24 cellular contexts compared by ENCODE assay signal in genomic region chr20:22080985-22081384, GRCh38.
DNase-seq lines count a peak whose midpoint lies in the region; ATAC-seq and TF ChIP-seq lines count a peak whose summit lies in the region.
"Had no signal": no experiment of that assay in that cellular context is flagged by ENCODE, and none has a peak within 500 bp of the region (broad histone marks: within the 10 kb centered on the region; RNA-seq: fewer than 3 reads in every experiment).

No MANE protein-coding gene starts in this region.

- H3K4me1 ChIP-seq in foreskin keratinocyte (no peaks in the 10 kb centered on the region), heart right ventricle (no peaks in the 10 kb centered on the region)
- H3K4me1 ChIP-seq: BLaER1 had no signal

- WGBS in heart right ventricle, 2 donors = 0 to 36% methylated on average over 1 of the region's 1 CpG

- H3K27me3 ChIP-seq in foreskin keratinocyte (no peaks in the 10 kb centered on the region), heart right ventricle (no peaks in the 10 kb centered on the region)
- H3K27me3 ChIP-seq: BLaER1 had no signal

- DNase-seq in Caki2 (ENCODE audit: low read depth) (peak; percentile 8), M059J (ENCODE audit: low read depth) (peak; percentile 13), epithelial cell of esophagus (ENCODE audit: low read depth) (peak; percentile 20), foreskin keratinocyte (peak in 1 of 2 donors; percentile 26), NCI-H1436 (lab: John Stamatoyannopoulos, UW) (no peak), NCI-H2227 (lab: John Stamatoyannopoulos, UW; ENCODE audit: unreplicated experiment) (no peak), heart right ventricle (no peak)
- DNase-seq: CD4-positive, CD25-positive, alpha-beta regulatory T cell; DMS53; MV-4-11; NCI-H1105; NCI-H146; NCI-H1930; NCI-H2107; NCI-H526; NCI-H82; NK-92 treated with Interleukin-12 subunit alpha and Interleukin-12 subunit beta, amount 100 ng/mL, for 24 hours; PC-9; RPMI8226; SHP77 had no signal

- ATAC-seq in foreskin keratinocyte (peak; percentile 18), heart right ventricle (no peak), GM21423 (IDR thresholded peaks at IDR 0.05; ENCODE audit: unreplicated experiment) (no peak)
- ATAC-seq: HCT116 had no signal

- TF ChIP-seq CTCF in epithelial cell of esophagus (IDR thresholded peaks at IDR 0.05; ENCODE audit: insufficient read depth, low read depth, low read length, missing control alignments) (no peak), foreskin keratinocyte (conservative IDR thresholded peaks at IDR 0.05) (no peak), heart right ventricle (IDR thresholded peaks at IDR 0.05) (no peak)

- intact Hi-C loops in heart right ventricle (cut with DNase I) = no loop called here

- H3K27ac ChIP-seq in foreskin keratinocyte (no peak overlapping the region), heart right ventricle (no peak overlapping the region)
- H3K27ac ChIP-seq: BLaER1, HL-60, PC-9 had no signal

- H3K9me3 ChIP-seq in heart right ventricle = peaks cover 0 to 16% (median 0%) of the 10 kb centered on the region in 11 donors
- H3K9me3 ChIP-seq: BLaER1 had no signal

- H3K36me3 ChIP-seq in heart right ventricle = no peaks in the 10 kb centered on the region
- H3K36me3 ChIP-seq: BLaER1 had no signal

- H3K4me3 ChIP-seq in epithelial cell of esophagus (ENCODE audit: low read length) = no peak overlapping the region
- no peak overlapping the region for H3K4me3 ChIP-seq in heart right ventricle
- H3K4me3 ChIP-seq: BLaER1, PC-9 had no signal

- in situ Hi-C loops in Caki2 (cut with HindIII; ENCODE audit: low pct_unique_long_range_greater_than_20kb, low sequenced_read_pairs) = no loop called here

Comparison
In these comparisons a context has a peak if more than half of its experiments do, and no peak if none do; other contexts are left out.
1. DNase-seq: peak in Caki2 (single experiment), M059J (single experiment) and epithelial cell of esophagus (single experiment); none in NCI-H1436 (single experiment), NCI-H2227 (single experiment) and heart right ventricle (0 of 2).